ENCODE assay signal across 8 cellular contexts in the genomic region with DNA sequence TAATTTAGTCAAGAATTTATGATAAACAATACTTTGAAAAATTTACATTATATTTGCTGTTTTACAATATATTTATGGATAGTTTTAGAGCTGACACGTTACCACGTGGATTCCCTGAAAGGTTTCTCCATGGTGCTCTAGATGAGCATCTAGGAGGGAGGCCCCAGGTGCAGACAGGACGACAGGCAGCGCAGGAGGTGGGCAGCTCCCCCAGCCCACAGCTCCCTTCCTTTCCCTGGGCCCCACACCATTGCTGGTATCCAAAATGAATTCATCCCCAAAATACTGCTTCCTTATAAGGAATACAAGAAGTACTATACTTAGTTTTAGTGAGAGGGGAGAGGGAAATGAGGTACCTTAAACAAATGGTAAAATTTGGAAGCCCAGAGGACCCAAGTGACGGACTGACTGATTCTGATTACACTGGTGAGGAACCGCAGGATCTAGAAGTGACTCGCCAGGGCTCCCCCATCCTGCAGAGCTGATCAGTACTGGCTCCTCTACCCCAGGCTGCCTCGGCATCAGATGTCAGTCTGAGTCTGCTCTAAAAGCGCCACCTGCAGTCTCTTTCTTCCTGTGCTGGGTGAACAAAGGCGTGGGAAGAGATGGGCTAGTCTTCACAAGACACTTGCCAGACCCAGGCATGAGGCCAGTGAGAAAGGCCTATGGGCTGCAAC.
DNase-seq lines count a peak whose midpoint lies in the region; ATAC-seq, FAIRE-seq and TF ChIP-seq lines count a peak whose summit lies in the region.

No MANE protein-coding gene starts in this region.

- no peak for TF ChIP-seq POLR2A in breast epithelium (IDR thresholded peaks at IDR 0.05)

- 75 to 91% (median 75%) methylated on average over 10 of the region's 10 CpGs for WGBS in small intestine, 3 donors

- H3K4me1 Mint-ChIP-seq in MCF 10A (ENCODE audit: insufficient read depth, unreplicated experiment), result peaks cover 10% of the 10 kb centered on the region
- peaks cover 17 to 41% of the 10 kb centered on the region in 2 donors for H3K4me1 Mint-ChIP-seq in effector memory CD8-positive, alpha-beta T cell (ENCODE audit: low read depth in 2 of 2)

- no peak overlapping the region for H3K4me3 Mint-ChIP-seq in MCF 10A (ENCODE audit: unreplicated experiment)
- peak overlapping the region in 1 of 2 donors; percentile 63 for H3K4me3 Mint-ChIP-seq in effector memory CD8-positive, alpha-beta T cell

- FAIRE-seq in small intestine (lab: Jason Lieb, UNC), result no peak

- ATAC-seq in HG02943 (IDR thresholded peaks at IDR 0.05; ENCODE audit: low read depth, unreplicated experiment), result peak; percentile 79
- ATAC-seq in effector memory CD8-positive, alpha-beta T cell (replicated peaks), result peak; percentile 64

- H3K9me3 Mint-ChIP-seq in MCF 10A (ENCODE audit: unreplicated experiment), result no peaks in the 10 kb centered on the region
- H3K9me3 Mint-ChIP-seq in effector memory CD8-positive, alpha-beta T cell, result no peaks in the 10 kb centered on the region

- peaks cover 100% of the 10 kb centered on the region for H3K36me3 Mint-ChIP-seq in MCF 10A (ENCODE audit: insufficient read depth, unreplicated experiment)
- peaks cover 53% of the 10 kb centered on the region for H3K36me3 Mint-ChIP-seq in effector memory CD8-positive, alpha-beta T cell (ENCODE audit: insufficient read depth)

- no peaks in the 10 kb centered on the region for H3K27me3 ChIP-seq in breast epithelium
- H3K27me3 ChIP-seq in small intestine (ENCODE audit: control insufficient read depth in 2 of 2, insufficient read depth in 2 of 2, low read length in 2 of 2), result no peaks in the 10 kb centered on the region

- DNase-seq in MCF 10A (ENCODE audit: unreplicated experiment), result peak; percentile 39
- no peak for DNase-seq in breast epithelium (ENCODE audit: low spot score in 2 of 2)
- peak; percentile 15 for DNase-seq in NCI-H187 treated with DMSO at 0.1 percent for 48 hours (lab: John Stamatoyannopoulos, UW)
- peak; percentile 53 to 68 for DNase-seq in activated CD4-positive, alpha-beta T cell treated with anti-CD3 and anti-CD28 coated beads for 4 hours
- peak; percentile 61 to 67 (median 67) for DNase-seq in effector memory CD8-positive, alpha-beta T cell
- peak; percentile 20 for DNase-seq in small intestine
- DNase-seq in coronary artery (ENCODE audit: low spot score), result no peak

- TF ChIP-seq CTCF in MCF 10A (IDR thresholded peaks at IDR 0.05; ENCODE audit: unreplicated experiment), result no peak
- no peak for TF ChIP-seq CTCF in breast epithelium (IDR thresholded peaks at IDR 0.05)
- TF ChIP-seq CTCF in coronary artery (IDR thresholded peaks at IDR 0.05), result no peak

- intact Hi-C loops in MCF 10A (cut with micrococcal nuclease) (no loop called here), breast epithelium (cut with DNase I; ENCODE audit: low total_unique reads) (no loop called here)

- POLR2A ChIA-PET in MCF 10A (lab: Yijun Ruan, JAX), result interaction anchor here (1.2 to 1.5 kb wide), 2 partner anchors 18 to 33 kb away, joined by 3 to 4 read pairs; no protein-coding TSS in a partner anchor

- CTCF ChIA-PET in MCF 10A (lab: Yijun Ruan, JAX), result interaction anchor here (0.6 to 1.1 kb wide), 3 partner anchors 14 to 141 kb away, joined by 3 read pairs; no protein-coding TSS in a partner anchor

- peak overlapping the region; percentile 73 for H3K27ac Mint-ChIP-seq in MCF 10A (ENCODE audit: low read depth, unreplicated experiment)
- H3K27ac Mint-ChIP-seq in effector memory CD8-positive, alpha-beta T cell, result peak overlapping the region; percentile 96 to 97

- peaks cover 12% of the 10 kb centered on the region for H3K36me3 ChIP-seq in breast epithelium
- H3K36me3 ChIP-seq in small intestine (ENCODE audit: control insufficient read depth in 2 of 2, insufficient read depth in 2 of 2, low read length in 2 of 2), result peaks cover 10 to 12% of the 10 kb centered on the region in 2 donors

- H3K27me3 Mint-ChIP-seq in MCF 10A (ENCODE audit: insufficient read depth, unreplicated experiment), result no peaks in the 10 kb centered on the region
- H3K27me3 Mint-ChIP-seq in effector memory CD8-positive, alpha-beta T cell, result no peaks in the 10 kb centered on the region

- no TSS peak for BruUV-seq in MCF 10A (replicated peaks; lab: Mats Ljungman, UMichigan)

- H3K27ac ChIP-seq in breast epithelium (peak overlapping the region in 1 of 2 donors; percentile 38), small intestine (ENCODE audit: low read depth in 1 of 2, low read length in 1 of 2) (no peak overlapping the region), coronary artery (no peak overlapping the region)

- H3K4me1 ChIP-seq in breast epithelium, result no peaks in the 10 kb centered on the region
- H3K4me1 ChIP-seq in small intestine (ENCODE audit: control insufficient read depth in 2 of 2, insufficient read depth in 1 of 2, low read depth in 1 of 2, low read length in 1 of 2), result no peaks in the 10 kb centered on the region

- H3K4me3 ChIP-seq in breast epithelium, result no peak overlapping the region
- H3K4me3 ChIP-seq in small intestine (ENCODE audit: low read depth in 1 of 2, low read length in 2 of 2), result no peak overlapping the region
- no peak overlapping the region for H3K4me3 ChIP-seq in coronary artery

- no peaks in the 10 kb centered on the region for H3K9me3 ChIP-seq in breast epithelium
- H3K9me3 ChIP-seq in small intestine (ENCODE audit: control insufficient read depth, low read depth), result no peaks in the 10 kb centered on the region

Comparison
In these comparisons a context has a peak if more than half of its experiments do, and no peak if none do; other contexts are left out.
1. DNase-seq: peak in MCF 10A (single experiment), NCI-H187 treated with DMSO at 0.1 percent for 48 hours (single experiment), activated CD4-positive, alpha-beta T cell treated with anti-CD3 and anti-CD28 coated beads for 4 hours (2 of 2), effector memory CD8-positive, alpha-beta T cell (3 of 3) and small intestine (single experiment); none in breast epithelium (0 of 2) and coronary artery (single experiment).